ENCODE assay signal across 2 cellular contexts in the genomic region with DNA sequence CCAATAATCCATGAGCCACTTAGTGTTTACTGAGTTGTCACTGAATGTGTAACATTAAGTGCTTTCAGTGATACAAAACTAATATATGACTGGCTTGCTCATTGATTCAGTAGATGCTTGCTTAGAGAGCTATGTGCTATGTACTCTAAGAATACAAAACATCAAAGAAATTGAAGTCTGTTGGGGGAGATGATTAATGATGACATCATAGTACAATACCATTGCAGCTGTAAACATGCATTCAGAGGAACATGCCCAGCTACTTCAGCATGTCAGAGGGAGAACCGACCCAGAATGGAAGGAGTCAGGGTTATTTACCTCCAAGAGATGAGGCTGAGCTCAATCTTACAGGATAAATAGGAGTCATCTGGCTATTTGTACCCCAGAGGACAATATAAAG.
TF ChIP-seq lines count a peak whose summit lies in the region.

No MANE protein-coding gene starts in this region.

TF ChIP-seq in HEK293, 187 proteins besides CTCF, POLR2A, EP300 and RAD21 (continued from another document and continues in another):
- TF ChIP-seq, protein P1, sequence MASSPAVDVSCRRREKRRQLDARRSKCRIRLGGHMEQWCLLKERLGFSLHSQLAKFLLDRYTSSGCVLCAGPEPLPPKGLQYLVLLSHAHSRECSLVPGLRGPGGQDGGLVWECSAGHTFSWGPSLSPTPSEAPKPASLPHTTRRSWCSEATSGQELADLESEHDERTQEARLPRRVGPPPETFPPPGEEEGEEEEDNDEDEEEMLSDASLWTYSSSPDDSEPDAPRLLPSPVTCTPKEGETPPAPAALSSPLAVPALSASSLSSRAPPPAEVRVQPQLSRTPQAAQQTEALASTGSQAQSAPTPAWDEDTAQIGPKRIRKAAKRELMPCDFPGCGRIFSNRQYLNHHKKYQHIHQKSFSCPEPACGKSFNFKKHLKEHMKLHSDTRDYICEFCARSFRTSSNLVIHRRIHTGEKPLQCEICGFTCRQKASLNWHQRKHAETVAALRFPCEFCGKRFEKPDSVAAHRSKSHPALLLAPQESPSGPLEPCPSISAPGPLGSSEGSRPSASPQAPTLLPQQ (tag by site-specific recombination; IDR thresholded peaks at IDR 0.05): no peak
- TF ChIP-seq ZNF169 (tag by site-specific recombination; IDR thresholded peaks at IDR 0.05) (no peak), ZNF561 (tag by site-specific recombination; IDR thresholded peaks at IDR 0.05; ENCODE audit: borderline replicate concordance) (no peak), ZEB2 (tag by site-specific recombination; IDR thresholded peaks at IDR 0.05) (0 out of 2 replicates have a peak, but pooled peaks have one; percentile 38), ZNF560 (tag by site-specific recombination; IDR thresholded peaks at IDR 0.05; ENCODE audit: borderline replicate concordance) (no peak), ZNF830 (tag by site-specific recombination; IDR thresholded peaks at IDR 0.05; ENCODE audit: low read depth) (no peak), MZF1 (tag by site-specific recombination; IDR thresholded peaks at IDR 0.05; ENCODE audit: borderline replicate concordance) (no peak), ZSCAN23 (tag by site-specific recombination; IDR thresholded peaks at IDR 0.05) (no peak), ZNF600 (tag by site-specific recombination; IDR thresholded peaks at IDR 0.05) (no peak), ZNF433 (tag by site-specific recombination; IDR thresholded peaks at IDR 0.05; ENCODE audit: low read depth) (no peak), ZBTB48 (tag by site-specific recombination; IDR thresholded peaks at IDR 0.05) (no peak), GFI1B (tag by site-specific recombination; IDR thresholded peaks at IDR 0.05) (no peak), SP3 (tag by site-specific recombination; IDR thresholded peaks at IDR 0.05) (no peak), ZNF274 (IDR thresholded peaks at IDR 0.05; ENCODE audit: low read length) (no peak), ZNF274 (tag by site-specific recombination; IDR thresholded peaks at IDR 0.05; ENCODE audit: borderline replicate concordance) (no peak), KLF9 (tag by site-specific recombination; IDR thresholded peaks at IDR 0.05; ENCODE audit: low read depth) (no peak), ZNF473 (tag by site-specific recombination; IDR thresholded peaks at IDR 0.05) (no peak), ZNF670 (tag by site-specific recombination; IDR thresholded peaks at IDR 0.05; ENCODE audit: low read depth) (no peak), ZBTB20 (tag by site-specific recombination; IDR thresholded peaks at IDR 0.05) (no peak), ZNF791 (tag by site-specific recombination; IDR thresholded peaks at IDR 0.05) (no peak), ZNF510 (tag by site-specific recombination; IDR thresholded peaks at IDR 0.05; ENCODE audit: insufficient replicate concordance) (no peak), ZNF501 (tag by site-specific recombination; IDR thresholded peaks at IDR 0.05) (no peak), ZNF558 (tag by site-specific recombination; IDR thresholded peaks at IDR 0.05) (peak; percentile 43; the same call in 1 of the 2 replicates)
- TF ChIP-seq, protein P2, sequence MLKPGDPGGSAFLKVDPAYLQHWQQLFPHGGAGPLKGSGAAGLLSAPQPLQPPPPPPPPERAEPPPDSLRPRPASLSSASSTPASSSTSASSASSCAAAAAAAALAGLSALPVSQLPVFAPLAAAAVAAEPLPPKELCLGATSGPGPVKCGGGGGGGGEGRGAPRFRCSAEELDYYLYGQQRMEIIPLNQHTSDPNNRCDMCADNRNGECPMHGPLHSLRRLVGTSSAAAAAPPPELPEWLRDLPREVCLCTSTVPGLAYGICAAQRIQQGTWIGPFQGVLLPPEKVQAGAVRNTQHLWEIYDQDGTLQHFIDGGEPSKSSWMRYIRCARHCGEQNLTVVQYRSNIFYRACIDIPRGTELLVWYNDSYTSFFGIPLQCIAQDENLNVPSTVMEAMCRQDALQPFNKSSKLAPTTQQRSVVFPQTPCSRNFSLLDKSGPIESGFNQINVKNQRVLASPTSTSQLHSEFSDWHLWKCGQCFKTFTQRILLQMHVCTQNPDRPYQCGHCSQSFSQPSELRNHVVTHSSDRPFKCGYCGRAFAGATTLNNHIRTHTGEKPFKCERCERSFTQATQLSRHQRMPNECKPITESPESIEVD (tag by site-specific recombination; IDR thresholded peaks at IDR 0.05): no peak
- TF ChIP-seq, protein P3, sequence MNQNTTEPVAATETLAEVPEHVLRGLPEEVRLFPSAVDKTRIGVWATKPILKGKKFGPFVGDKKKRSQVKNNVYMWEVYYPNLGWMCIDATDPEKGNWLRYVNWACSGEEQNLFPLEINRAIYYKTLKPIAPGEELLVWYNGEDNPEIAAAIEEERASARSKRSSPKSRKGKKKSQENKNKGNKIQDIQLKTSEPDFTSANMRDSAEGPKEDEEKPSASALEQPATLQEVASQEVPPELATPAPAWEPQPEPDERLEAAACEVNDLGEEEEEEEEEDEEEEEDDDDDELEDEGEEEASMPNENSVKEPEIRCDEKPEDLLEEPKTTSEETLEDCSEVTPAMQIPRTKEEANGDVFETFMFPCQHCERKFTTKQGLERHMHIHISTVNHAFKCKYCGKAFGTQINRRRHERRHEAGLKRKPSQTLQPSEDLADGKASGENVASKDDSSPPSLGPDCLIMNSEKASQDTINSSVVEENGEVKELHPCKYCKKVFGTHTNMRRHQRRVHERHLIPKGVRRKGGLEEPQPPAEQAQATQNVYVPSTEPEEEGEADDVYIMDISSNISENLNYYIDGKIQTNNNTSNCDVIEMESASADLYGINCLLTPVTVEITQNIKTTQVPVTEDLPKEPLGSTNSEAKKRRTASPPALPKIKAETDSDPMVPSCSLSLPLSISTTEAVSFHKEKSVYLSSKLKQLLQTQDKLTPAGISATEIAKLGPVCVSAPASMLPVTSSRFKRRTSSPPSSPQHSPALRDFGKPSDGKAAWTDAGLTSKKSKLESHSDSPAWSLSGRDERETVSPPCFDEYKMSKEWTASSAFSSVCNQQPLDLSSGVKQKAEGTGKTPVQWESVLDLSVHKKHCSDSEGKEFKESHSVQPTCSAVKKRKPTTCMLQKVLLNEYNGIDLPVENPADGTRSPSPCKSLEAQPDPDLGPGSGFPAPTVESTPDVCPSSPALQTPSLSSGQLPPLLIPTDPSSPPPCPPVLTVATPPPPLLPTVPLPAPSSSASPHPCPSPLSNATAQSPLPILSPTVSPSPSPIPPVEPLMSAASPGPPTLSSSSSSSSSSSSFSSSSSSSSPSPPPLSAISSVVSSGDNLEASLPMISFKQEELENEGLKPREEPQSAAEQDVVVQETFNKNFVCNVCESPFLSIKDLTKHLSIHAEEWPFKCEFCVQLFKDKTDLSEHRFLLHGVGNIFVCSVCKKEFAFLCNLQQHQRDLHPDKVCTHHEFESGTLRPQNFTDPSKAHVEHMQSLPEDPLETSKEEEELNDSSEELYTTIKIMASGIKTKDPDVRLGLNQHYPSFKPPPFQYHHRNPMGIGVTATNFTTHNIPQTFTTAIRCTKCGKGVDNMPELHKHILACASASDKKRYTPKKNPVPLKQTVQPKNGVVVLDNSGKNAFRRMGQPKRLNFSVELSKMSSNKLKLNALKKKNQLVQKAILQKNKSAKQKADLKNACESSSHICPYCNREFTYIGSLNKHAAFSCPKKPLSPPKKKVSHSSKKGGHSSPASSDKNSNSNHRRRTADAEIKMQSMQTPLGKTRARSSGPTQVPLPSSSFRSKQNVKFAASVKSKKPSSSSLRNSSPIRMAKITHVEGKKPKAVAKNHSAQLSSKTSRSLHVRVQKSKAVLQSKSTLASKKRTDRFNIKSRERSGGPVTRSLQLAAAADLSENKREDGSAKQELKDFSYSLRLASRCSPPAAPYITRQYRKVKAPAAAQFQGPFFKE (tag by site-specific recombination; IDR thresholded peaks at IDR 0.05; ENCODE audit: borderline replicate concordance): no peak

TF ChIP-seq in SK-N-SH, 30 proteins besides CTCF, POLR2A, EP300 and RAD21 (continued from another document):
- no peak for TF ChIP-seq NRF1 (IDR thresholded peaks at IDR 0.05; ENCODE audit: low read depth, low read length)
- no peak for TF ChIP-seq ELF1 (IDR thresholded peaks at IDR 0.05)
- no peak for TF ChIP-seq MXI1 (IDR thresholded peaks at IDR 0.05; ENCODE audit: low read depth, low read length)
- TF ChIP-seq RCOR1 (IDR thresholded peaks at IDR 0.05; ENCODE audit: low read length): no peak
- TF ChIP-seq, protein P4, sequence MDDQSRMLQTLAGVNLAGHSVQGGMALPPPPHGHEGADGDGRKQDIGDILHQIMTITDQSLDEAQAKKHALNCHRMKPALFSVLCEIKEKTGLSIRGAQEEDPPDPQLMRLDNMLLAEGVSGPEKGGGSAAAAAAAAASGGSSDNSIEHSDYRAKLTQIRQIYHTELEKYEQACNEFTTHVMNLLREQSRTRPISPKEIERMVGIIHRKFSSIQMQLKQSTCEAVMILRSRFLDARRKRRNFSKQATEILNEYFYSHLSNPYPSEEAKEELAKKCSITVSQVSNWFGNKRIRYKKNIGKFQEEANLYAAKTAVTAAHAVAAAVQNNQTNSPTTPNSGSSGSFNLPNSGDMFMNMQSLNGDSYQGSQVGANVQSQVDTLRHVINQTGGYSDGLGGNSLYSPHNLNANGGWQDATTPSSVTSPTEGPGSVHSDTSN (IDR thresholded peaks at IDR 0.05): 0 out of 2 replicates have a peak, but pooled peaks have one; percentile 9
- no peak for TF ChIP-seq SMC3 (IDR thresholded peaks at IDR 0.05; ENCODE audit: low read depth, low read length)
- TF ChIP-seq TAF1 (IDR thresholded peaks at IDR 0.05; ENCODE audit: borderline replicate concordance, low read depth, low read length): no peak
- TF ChIP-seq, protein P5, sequence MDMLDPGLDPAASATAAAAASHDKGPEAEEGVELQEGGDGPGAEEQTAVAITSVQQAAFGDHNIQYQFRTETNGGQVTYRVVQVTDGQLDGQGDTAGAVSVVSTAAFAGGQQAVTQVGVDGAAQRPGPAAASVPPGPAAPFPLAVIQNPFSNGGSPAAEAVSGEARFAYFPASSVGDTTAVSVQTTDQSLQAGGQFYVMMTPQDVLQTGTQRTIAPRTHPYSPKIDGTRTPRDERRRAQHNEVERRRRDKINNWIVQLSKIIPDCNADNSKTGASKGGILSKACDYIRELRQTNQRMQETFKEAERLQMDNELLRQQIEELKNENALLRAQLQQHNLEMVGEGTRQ (IDR thresholded peaks at IDR 0.05; ENCODE audit: borderline replicate concordance, low read depth, low read length): no peak
- TF ChIP-seq EZH2phosphoT487 (IDR thresholded peaks at IDR 0.05; ENCODE audit: borderline replicate concordance, low read depth): no peak
- TF ChIP-seq, protein P6, sequence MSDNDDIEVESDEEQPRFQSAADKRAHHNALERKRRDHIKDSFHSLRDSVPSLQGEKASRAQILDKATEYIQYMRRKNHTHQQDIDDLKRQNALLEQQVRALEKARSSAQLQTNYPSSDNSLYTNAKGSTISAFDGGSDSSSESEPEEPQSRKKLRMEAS (IDR thresholded peaks at IDR 0.05; ENCODE audit: low read depth): no peak
- TF ChIP-seq JUND (IDR thresholded peaks at IDR 0.05): no peak
